ENCODE assay signal across 1 cellular context in genomic region chr3:148379763-148380162, GRCh38.
TF ChIP-seq lines count a peak whose summit lies in the region.

No MANE protein-coding gene starts in this region.

TF ChIP-seq in H1, 55 proteins besides CTCF, POLR2A, EP300 and RAD21 (continued from another document):
- TF ChIP-seq HDAC2 (IDR thresholded peaks at IDR 0.05; ENCODE audit: borderline replicate concordance in 1 of 2, low read depth in 2 of 2, low read length in 2 of 2) (no peak), RFX5 (IDR thresholded peaks at IDR 0.05; ENCODE audit: borderline replicate concordance, low read depth, low read length) (no peak), RBBP5 (IDR thresholded peaks at IDR 0.05; ENCODE audit: borderline replicate concordance, low read depth, low read length) (no peak)
